In the genomic region with DNA sequence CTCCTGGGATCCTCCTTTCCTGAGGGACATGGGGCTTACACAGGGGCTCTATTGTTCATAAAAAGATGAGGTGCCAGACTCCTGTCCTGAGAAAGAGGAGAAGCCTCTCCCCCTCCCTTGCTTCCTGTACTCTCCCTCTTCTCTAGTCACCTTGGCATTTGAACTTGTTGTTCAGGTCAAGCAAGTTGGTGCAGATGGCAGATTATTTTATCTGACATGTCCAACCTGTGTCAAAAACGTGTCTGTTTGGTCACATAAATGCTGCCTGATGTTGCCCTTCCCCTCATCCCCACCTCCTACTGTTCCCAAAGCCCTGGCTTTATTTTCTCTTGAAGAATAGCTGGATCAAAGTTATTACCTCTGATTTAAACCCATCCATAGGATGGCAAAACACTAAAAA, we compare ENCODE assay signal across 12 cellular contexts.
DNase-seq lines count a peak whose midpoint lies in the region; ATAC-seq, FAIRE-seq and TF ChIP-seq lines count a peak whose summit lies in the region.
"Had no signal": no experiment of that assay in that cellular context is flagged by ENCODE, and none has a peak within 500 bp of the region (broad histone marks: within the 10 kb centered on the region; RNA-seq: fewer than 3 reads in every experiment).

No MANE protein-coding gene starts in this region.

- no peaks in the 10 kb centered on the region for H3K27me3 Mint-ChIP-seq in neural crest cell (ENCODE audit: low read depth)
- H3K27me3 Mint-ChIP-seq in activated CD8-positive, alpha-beta memory T cell treated with anti-CD3 and anti-CD28 coated beads, Interleukin-2, amount 10 ng/mL, durations not matched to agents 7 days and 5 days = peaks cover 19% of the 10 kb centered on the region

- peak; percentile 80 for DNase-seq in NCI-H1694 treated with DMSO at 0.1 percent for 48 hours (lab: John Stamatoyannopoulos, UW)
- no peak for DNase-seq in NCI-H1694 (lab: John Stamatoyannopoulos, UW)
- peak; percentile 25 for DNase-seq in dermis blood vessel endothelial cell
- DNase-seq in neural crest cell (ENCODE audit: low read depth, low spot score) = no peak
- DNase-seq in urothelium cell line (ENCODE audit: low spot score) = no peak
- no peak for DNase-seq in NCI-H2081 (lab: John Stamatoyannopoulos, UW)
- DNase-seq in activated CD4-positive, CD25-positive, alpha-beta regulatory T cell (lab: John Stamatoyannopoulos, UW) = no peak
- DNase-seq in activated CD8-positive, alpha-beta memory T cell treated with anti-CD3 and anti-CD28 coated beads, Interleukin-2, amount 10 ng/mL, durations not matched to agents 7 days and 5 days = no peak
- DNase-seq: 8988T, GDM1, NCI-H1436 treated with DMSO at 0.1 percent for 48 hours, small intestine had no signal

- H3K4me1 Mint-ChIP-seq in neural crest cell = peaks cover 35% of the 10 kb centered on the region
- no peaks in the 10 kb centered on the region for H3K4me1 Mint-ChIP-seq in activated CD8-positive, alpha-beta memory T cell treated with anti-CD3 and anti-CD28 coated beads, Interleukin-2, amount 10 ng/mL, durations not matched to agents 7 days and 5 days

- no peak for ATAC-seq in activated CD8-positive, alpha-beta memory T cell treated with anti-CD3 and anti-CD28 coated beads, Interleukin-2, amount 10 ng/mL, durations not matched to agents 7 days and 5 days

- peak overlapping the region; percentile 1 for H3K4me3 Mint-ChIP-seq in neural crest cell
- no peak overlapping the region for H3K4me3 Mint-ChIP-seq in activated CD8-positive, alpha-beta memory T cell treated with anti-CD3 and anti-CD28 coated beads, Interleukin-2, amount 10 ng/mL, durations not matched to agents 7 days and 5 days

- CTCF ChIA-PET in activated CD8-positive, alpha-beta memory T cell treated with anti-CD3 and anti-CD28 coated beads, Interleukin-2, amount 10 ng/mL, durations not matched to agents 7 days and 5 days (lab: Charles Lee) = no interaction called here

- TF ChIP-seq CTCF in neural crest cell (conservative IDR thresholded peaks at IDR 0.05) = no peak

- peak; percentile 96 for FAIRE-seq in urothelium cell line (lab: Jason Lieb, UNC)
- FAIRE-seq: small intestine had no signal

- no peaks in the 10 kb centered on the region for H3K36me3 Mint-ChIP-seq in neural crest cell (ENCODE audit: low read depth)
- no peaks in the 10 kb centered on the region for H3K36me3 Mint-ChIP-seq in activated CD8-positive, alpha-beta memory T cell treated with anti-CD3 and anti-CD28 coated beads, Interleukin-2, amount 10 ng/mL, durations not matched to agents 7 days and 5 days

- peak overlapping the region; percentile 95 for H3K27ac Mint-ChIP-seq in neural crest cell (ENCODE audit: unreplicated experiment)
- no peak overlapping the region for H3K27ac Mint-ChIP-seq in activated CD8-positive, alpha-beta memory T cell treated with anti-CD3 and anti-CD28 coated beads, Interleukin-2, amount 10 ng/mL, durations not matched to agents 7 days and 5 days

- H3K9me3 Mint-ChIP-seq in neural crest cell = peaks cover 2% of the 10 kb centered on the region
- no peaks in the 10 kb centered on the region for H3K9me3 Mint-ChIP-seq in activated CD8-positive, alpha-beta memory T cell treated with anti-CD3 and anti-CD28 coated beads, Interleukin-2, amount 10 ng/mL, durations not matched to agents 7 days and 5 days (ENCODE audit: low read depth)

Comparison
In these comparisons a context has a peak if more than half of its experiments do, and no peak if none do; other contexts are left out.
1. DNase-seq: peak in NCI-H1694 treated with DMSO at 0.1 percent for 48 hours (single experiment) and dermis blood vessel endothelial cell (single experiment); none in NCI-H1694 (single experiment), neural crest cell (single experiment), urothelium cell line (single experiment), NCI-H2081 (0 of 2), activated CD4-positive, CD25-positive, alpha-beta regulatory T cell (0 of 4) and activated CD8-positive, alpha-beta memory T cell treated with anti-CD3 and anti-CD28 coated beads, Interleukin-2, amount 10 ng/mL, durations not matched to agents 7 days and 5 days (single experiment).